21 cellular contexts compared by ENCODE assay signal in the genomic region with DNA sequence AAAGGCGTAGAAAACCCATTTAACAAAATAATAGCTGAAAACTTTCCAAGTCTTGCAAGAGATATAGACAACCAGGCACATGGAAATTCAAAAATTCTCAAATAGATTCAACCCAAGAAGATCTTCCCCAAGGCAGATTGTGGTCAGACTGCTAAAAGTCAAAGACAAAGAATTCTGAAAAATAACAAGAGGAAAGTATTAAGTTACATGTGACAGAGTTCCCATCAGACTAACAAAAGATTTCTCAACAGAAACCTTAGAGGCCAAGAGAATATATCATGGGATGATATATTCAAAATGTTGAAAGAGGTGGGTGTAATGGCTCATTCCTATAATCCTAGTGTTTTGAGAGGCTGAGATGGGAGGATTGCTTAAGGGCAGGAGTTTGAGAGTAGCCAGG. TPM values are rescaled to one million over a fixed set of nuclear protein-coding genes. Genes with fewer than 3 reads are reported as not detected.
A peak's percentile ranks its signal among the peaks of the same experiment; 100 is the strongest.
DNase-seq lines count a peak whose midpoint lies in the region; ATAC-seq and TF ChIP-seq lines count a peak whose summit lies in the region.
"Had no signal": no experiment of that assay in that cellular context is flagged by ENCODE, and none has a peak within 500 bp of the region (broad histone marks: within the 10 kb centered on the region; RNA-seq: fewer than 3 reads in every experiment).

No MANE protein-coding gene starts in this region.

- H3K4me1 Mint-ChIP-seq in MCF 10A (ENCODE audit: insufficient read depth, unreplicated experiment): no peaks in the 10 kb centered on the region
- no peaks in the 10 kb centered on the region for H3K4me1 Mint-ChIP-seq in mesothelial cell of epicardium
- H3K4me1 Mint-ChIP-seq: B cell had no signal

- in situ Hi-C loops in brain microvascular endothelial cell (cut with HindIII; ENCODE audit: low pct_ligation_motif_present, low sequenced_read_pairs): no loop called here

- no peaks in the 10 kb centered on the region for H3K4me1 ChIP-seq in breast epithelium

- TF ChIP-seq CTCF in MCF 10A (IDR thresholded peaks at IDR 0.05; ENCODE audit: unreplicated experiment) (no peak), breast epithelium (IDR thresholded peaks at IDR 0.05) (no peak), brain microvascular endothelial cell (IDR thresholded peaks at IDR 0.05; ENCODE audit: low read depth, low read length, missing control alignments) (no peak), mesothelial cell of epicardium (IDR thresholded peaks at IDR 0.05; ENCODE audit: unreplicated experiment) (no peak)

- TF ChIP-seq POLR2A in breast epithelium (IDR thresholded peaks at IDR 0.05): no peak

- ATAC-seq in GM19455 (IDR thresholded peaks at IDR 0.05; ENCODE audit: unreplicated experiment): no peak
- ATAC-seq in GM19035 (IDR thresholded peaks at IDR 0.05; ENCODE audit: unreplicated experiment): no peak
- ATAC-seq: PC-3 had no signal

- H3K36me3 Mint-ChIP-seq in MCF 10A (ENCODE audit: insufficient read depth, unreplicated experiment) (no peaks in the 10 kb centered on the region), mesothelial cell of epicardium (no peaks in the 10 kb centered on the region)

- no peaks in the 10 kb centered on the region for H3K27me3 Mint-ChIP-seq in MCF 10A (ENCODE audit: insufficient read depth, unreplicated experiment)
- H3K27me3 Mint-ChIP-seq in mesothelial cell of epicardium (ENCODE audit: low read depth): peaks cover 42% of the 10 kb centered on the region

- H3K9me3 Mint-ChIP-seq in MCF 10A (ENCODE audit: unreplicated experiment) (peaks cover 8% of the 10 kb centered on the region), mesothelial cell of epicardium (peaks cover 3% of the 10 kb centered on the region)

- POLR2A ChIA-PET in MCF 10A (lab: Yijun Ruan, JAX): no interaction called here

- H3K27ac Mint-ChIP-seq in MCF 10A (ENCODE audit: low read depth, unreplicated experiment) (no peak overlapping the region), mesothelial cell of epicardium (no peak overlapping the region)
- H3K27ac Mint-ChIP-seq: B cell had no signal

- H3K4me3 Mint-ChIP-seq in MCF 10A (ENCODE audit: unreplicated experiment) (no peak overlapping the region), mesothelial cell of epicardium (no peak overlapping the region)
- H3K4me3 Mint-ChIP-seq: B cell had no signal

- DNase-seq in MCF 10A (ENCODE audit: unreplicated experiment) (peak; percentile 25), breast epithelium (ENCODE audit: low spot score in 2 of 2) (no peak), brain microvascular endothelial cell (peak; percentile 9), iris pigment epithelial cell (ENCODE audit: low read depth) (peak; percentile 21), NCI-H2107 treated with DMSO at 0.1 percent for 48 hours (lab: John Stamatoyannopoulos, UW; ENCODE audit: unreplicated experiment) (no peak), mesothelial cell of epicardium (ENCODE audit: low spot score in 2 of 2, unreplicated experiment in 2 of 2) (no peak)
- DNase-seq: DMS 273 treated with DMSO at 0.1 percent for 48 hours, DND-41, GF-D8, Kasumi-1, NCI-H1105 treated with DMSO at 0.1 percent for 48 hours, NCI-H1694 treated with DMSO at 0.1 percent for 48 hours, NCI-H524, NCI-H82, PC-3, SIG-M5 had no signal

- BruUV-seq in MCF 10A (replicated peaks; lab: Mats Ljungman, UMichigan): no TSS peak

- peaks cover 3 to 5% of the 10 kb centered on the region in 2 donors for H3K9me3 ChIP-seq in breast epithelium

- H3K27ac ChIP-seq in breast epithelium: no peak overlapping the region
- H3K27ac ChIP-seq in brain microvascular endothelial cell: no peak overlapping the region
- H3K27ac ChIP-seq: 22Rv1, RWPE1 had no signal

- H3K36me3 ChIP-seq in breast epithelium: no peaks in the 10 kb centered on the region
- H3K36me3 ChIP-seq in brain microvascular endothelial cell (replicated peaks): no peaks in the 10 kb centered on the region

- H3K4me3 ChIP-seq in breast epithelium (no peak overlapping the region), brain microvascular endothelial cell (ENCODE audit: low read depth, low read length) (no peak overlapping the region)

- intact Hi-C loops in MCF 10A (cut with micrococcal nuclease): no loop called here
- intact Hi-C loops in breast epithelium (cut with DNase I; ENCODE audit: low total_unique reads): no loop called here

- CTCF ChIA-PET in MCF 10A (lab: Yijun Ruan, JAX): no interaction called here

- no peaks in the 10 kb centered on the region for H3K27me3 ChIP-seq in breast epithelium
- H3K27me3 ChIP-seq in brain microvascular endothelial cell (replicated peaks): no peaks in the 10 kb centered on the region

RNA-seq across cellular contexts. Expression of gene TMEM178B, which starts 59.8 kb away (rescaled TPM):
- total RNA-seq in MCF 10A (2022) (0.02 TPM in 1 of 2 replicates, not detected in the other), breast epithelium (under 1 TPM; 0.33 to 0.88 (median 0.64) TPM), mesothelial cell of epicardium (0.11 to 0.31 TPM (median 0.16 TPM) in 3 replicates)

Comparison
In these comparisons a context has a peak if more than half of its experiments do, and no peak if none do; other contexts are left out.
1. DNase-seq: peak in MCF 10A (single experiment), brain microvascular endothelial cell (single experiment) and iris pigment epithelial cell (single experiment); none in breast epithelium (0 of 2), NCI-H2107 treated with DMSO at 0.1 percent for 48 hours (single experiment) and mesothelial cell of epicardium (0 of 2).